ENCODE assay signal across 17 cellular contexts in genomic region chr13:109655206-109655600, GRCh38.
DNase-seq lines count a peak whose midpoint lies in the region; ATAC-seq, FAIRE-seq and TF ChIP-seq lines count a peak whose summit lies in the region.
"Had no signal": no experiment of that assay in that cellular context is flagged by ENCODE, and none has a peak within 500 bp of the region (broad histone marks: within the 10 kb centered on the region; RNA-seq: fewer than 3 reads in every experiment).

No MANE protein-coding gene starts in this region.

- H3K36me3 ChIP-seq in BLaER1, result no peaks in the 10 kb centered on the region
- H3K36me3 ChIP-seq in SK-N-MC (ENCODE audit: insufficient read depth, low read length), result no peaks in the 10 kb centered on the region

- H3K4me2 ChIP-seq in BLaER1, result peak overlapping the region; percentile 55

- no peak for TF ChIP-seq POLR2A in H54 (IDR thresholded peaks at IDR 0.05; ENCODE audit: low read depth, low read length)

- 0 out of 2 replicates have a peak, but pooled peaks cover 6% of the 10 kb centered on the region for H4K20me1 ChIP-seq in BLaER1

- H3K9me3 ChIP-seq in BLaER1 (0 out of 2 replicates have a peak, but pooled peaks cover 8% of the 10 kb centered on the region), SK-N-MC (ENCODE audit: low read depth, low read length) (no peaks in the 10 kb centered on the region)

- FAIRE-seq in H54 (lab: Jason Lieb, UNC), result no peak
- FAIRE-seq: GM18507 had no signal

- intact Hi-C loops in sciatic nerve (cut with DNase I), result no loop called here

- no peak overlapping the region for H3K27ac ChIP-seq in BLaER1
- no peak overlapping the region for H3K27ac ChIP-seq in SK-N-MC
- H3K27ac ChIP-seq: C4-2B had no signal

- H3K9ac ChIP-seq in BLaER1, result no peak overlapping the region
- no peak overlapping the region for H3K9ac ChIP-seq in SK-N-MC (ENCODE audit: insufficient read length)

- ATAC-seq in sciatic nerve (peak; percentile 61), esophagus mucosa (no peak), HG02981 (IDR thresholded peaks at IDR 0.05; ENCODE audit: unreplicated experiment) (no peak)
- ATAC-seq: Panc1 had no signal

- peak; percentile 69 for DNase-seq in SK-N-MC (ENCODE audit: low read depth, low spot score)
- peak; percentile 45 for DNase-seq in globus pallidus (ENCODE audit: low spot score)
- no peak for DNase-seq in sciatic nerve (ENCODE audit: low spot score)
- no peak for DNase-seq in H54 (ENCODE audit: insufficient read length, low spot score)
- DNase-seq in UCSD-AML1 (lab: John Stamatoyannopoulos, UW; ENCODE audit: unreplicated experiment), result no peak
- DNase-seq: activated CD4-positive, alpha-beta memory T cell treated with anti-CD3 and anti-CD28 coated beads for 36 hours; H9; NCI-H1092 treated with DMSO at 0.1 percent for 48 hours; stimulated activated CD4-positive, alpha-beta T cell treated with anti-CD3 and anti-CD28 coated beads, Interleukin-4, amount 100 ng/mL, for 1 hour; stimulated activated naive B cell treated with anti-CD40 and anti-IgM and Interleukin-4, amounts not matched to agents 10 μg/mL and 1 μg/mL and 100 μg/mL, for 72 hours; T1000 had no signal

- no peaks in the 10 kb centered on the region for H3K27me3 ChIP-seq in BLaER1

- peaks cover 50% of the 10 kb centered on the region for H3K4me1 ChIP-seq in BLaER1

- H3K4me3 ChIP-seq in BLaER1 (no peak overlapping the region), SK-N-MC (no peak overlapping the region)

Comparison
In these comparisons a context has a peak if more than half of its experiments do, and no peak if none do; other contexts are left out.
1. DNase-seq: peak in SK-N-MC (single experiment) and globus pallidus (single experiment); none in sciatic nerve (single experiment), H54 (single experiment) and UCSD-AML1 (single experiment).